Comparison of ENCODE assay signal across 8 cellular contexts in the genomic region with DNA sequence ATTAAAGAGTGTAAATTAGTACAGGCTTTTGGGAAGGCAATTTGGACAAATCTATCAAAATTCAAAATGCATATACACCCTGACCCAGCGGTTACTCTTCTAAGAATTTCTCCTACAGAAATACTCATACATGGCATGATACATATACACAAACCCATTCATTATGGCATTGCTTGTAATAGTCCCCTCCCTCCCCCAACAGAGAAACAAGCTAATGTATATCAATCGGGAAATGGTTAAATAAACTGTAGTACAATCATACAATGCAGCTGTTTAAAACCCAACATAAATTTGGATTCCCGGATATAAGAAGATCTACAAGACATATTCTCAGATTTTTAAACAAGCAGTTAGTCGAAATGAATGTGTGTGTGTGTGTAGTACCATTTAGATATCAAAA. TPM values are rescaled to one million over a fixed set of nuclear protein-coding genes. Genes with fewer than 3 reads are reported as not detected.
DNase-seq lines count a peak whose midpoint lies in the region; ATAC-seq, FAIRE-seq and TF ChIP-seq lines count a peak whose summit lies in the region.

No MANE protein-coding gene starts in this region.

- peak; percentile 67 for DNase-seq in NCI-H2227 treated with DMSO at 0.1 percent for 48 hours (lab: John Stamatoyannopoulos, UW)
- no peak for DNase-seq in chondrocyte (ENCODE audit: low spot score)
- DNase-seq in natural killer cell = no peak
- no peak for DNase-seq in HCEC 1CT

- intact Hi-C loops in natural killer cell (cut with micrococcal nuclease) = loop anchor here (2.0 to 10.0 kb wide), 4 partner anchors 63 to 601 kb away; a partner anchor contains a TSS

- H3K4me1 Mint-ChIP-seq in chondrocyte (ENCODE audit: low read depth) (peaks cover 11% of the 10 kb centered on the region), natural killer cell (peaks cover 26 to 35% of the 10 kb centered on the region in 2 donors)

- H3K27me3 Mint-ChIP-seq in chondrocyte (ENCODE audit: low read depth) = no peaks in the 10 kb centered on the region
- no peaks in the 10 kb centered on the region for H3K27me3 Mint-ChIP-seq in natural killer cell (ENCODE audit: low read depth in 2 of 2)

- peaks cover 2% of the 10 kb centered on the region for H3K9me3 Mint-ChIP-seq in chondrocyte (ENCODE audit: low read depth)
- H3K9me3 Mint-ChIP-seq in natural killer cell = no peaks in the 10 kb centered on the region

- no peak for TF ChIP-seq CTCF in chondrocyte (IDR thresholded peaks at IDR 0.05)
- no peak for TF ChIP-seq CTCF in natural killer cell (IDR thresholded peaks at IDR 0.05)

- ATAC-seq in natural killer cell (no peak), HG03342 (IDR thresholded peaks at IDR 0.05; ENCODE audit: unreplicated experiment) (no peak), GM19324 (IDR thresholded peaks at IDR 0.05; ENCODE audit: low FRiP score, unreplicated experiment) (no peak), HG02970 (IDR thresholded peaks at IDR 0.05; ENCODE audit: low FRiP score, unreplicated experiment) (no peak)

- H3K36me3 Mint-ChIP-seq in chondrocyte (ENCODE audit: low read depth) = peaks cover 2% of the 10 kb centered on the region
- no peaks in the 10 kb centered on the region for H3K36me3 Mint-ChIP-seq in natural killer cell

- FAIRE-seq in G401.6 (lab: Jason Lieb, UNC) = peak; percentile 59

- H3K4me3 Mint-ChIP-seq in chondrocyte (ENCODE audit: unreplicated experiment) = peak overlapping the region; percentile 80
- peak overlapping the region; percentile 91 for H3K4me3 Mint-ChIP-seq in natural killer cell

- H3K27ac Mint-ChIP-seq in chondrocyte (ENCODE audit: unreplicated experiment) (peak overlapping the region; percentile 92), natural killer cell (peak overlapping the region; percentile 88 to 94)

RNA-seq across cellular contexts. Expression of a gene that starts 0.8 kb away (rescaled TPM):
- total RNA-seq in chondrocyte (147 to 219 TPM (median 155 TPM) in 3 replicates), natural killer cell (100 to 1,000 TPM; 187 to 241 (median 218) TPM)
